29 cellular contexts compared by ENCODE assay signal in genomic region chr12:108477881-108478259, GRCh38.
"Had no signal": no experiment of that assay in that cellular context is flagged by ENCODE, and none has a peak within 500 bp of the region (broad histone marks: within the 10 kb centered on the region; RNA-seq: fewer than 3 reads in every experiment).

No MANE protein-coding gene starts in this region.

- H3K4me3 ChIP-seq: esophagus muscularis mucosa, gastrocnemius medialis, heart left ventricle had no signal

- ATAC-seq: activated CD4-positive, alpha-beta T cell treated with anti-CD3 and anti-CD28 coated beads for 36 hours; activated T-cell treated with anti-CD3 and anti-CD28 coated beads, Interleukin-2, amount 50 U/mL, for 4 hours; activated T-helper 17 cell treated with anti-CD3 and anti-CD28 coated beads, Interleukin-2, amount 50 U/mL, for 72 hours; effector memory CD8-positive, alpha-beta T cell; foreskin keratinocyte; gastrocnemius medialis; heart left ventricle had no signal

- H3K36me3 ChIP-seq: brain microvascular endothelial cell, esophagus muscularis mucosa, gastrocnemius medialis, heart left ventricle had no signal

- H3K27me3 ChIP-seq: brain microvascular endothelial cell, foreskin keratinocyte had no signal

- H3K27ac ChIP-seq: brain microvascular endothelial cell, esophagus muscularis mucosa, foreskin keratinocyte, gastrocnemius medialis, heart left ventricle had no signal

- DNase-seq: activated CD4-positive, alpha-beta memory T cell treated with anti-CD3 and anti-CD28 coated beads, Interleukin-2, amount 10 ng/mL, durations not matched to agents 7 days and 5 days; activated CD4-positive, alpha-beta T cell treated with anti-CD3 and anti-CD28 coated beads for 36 hours; activated CD4-positive, alpha-beta T cell treated with anti-CD3 and anti-CD28 coated beads, Interleukin-2, amount 10 ng/mL, durations not matched to agents 24 days and 14 days; activated CD4-positive, CD25-positive, alpha-beta regulatory T cell; activated CD4-positive, CD25-positive, alpha-beta regulatory T cell treated with anti-CD3 and anti-CD28 coated beads, Interleukin-2, amount 50 U/mL, for 72 hours; activated effector memory CD4-positive, alpha-beta T cell treated with Interleukin-2 at 50 U/mL for 16 hours; activated gamma-delta T cell treated with Interleukin-2 at 50 U/mL for 16 hours; activated naive CD4-positive, alpha-beta T cell treated with anti-CD3 and anti-CD28 coated beads, Interleukin-2, amount 50 U/mL, for 16 hours; activated naive CD4-positive, alpha-beta T cell treated with Interleukin-2 at 50 U/mL for 16 hours; activated T-cell treated with anti-CD3 and anti-CD28 coated beads, Interleukin-2, amount 50 U/mL, for 4 hours; amniotic stem cell; anterior cingulate cortex; brain microvascular endothelial cell; caudate nucleus; cortex of kidney; dermis blood vessel endothelial cell; effector CD4-positive, alpha-beta T cell; effector memory CD8-positive, alpha-beta T cell; erythroblast; foreskin keratinocyte; gastrocnemius medialis; glutamatergic neuron; heart left ventricle; hypothalamus; T1000 had no signal

- H3K4me1 ChIP-seq: esophagus muscularis mucosa, gastrocnemius medialis, heart left ventricle had no signal

- FAIRE-seq: astrocyte, colon had no signal

- H3K9me3 ChIP-seq: esophagus muscularis mucosa, gastrocnemius medialis, heart left ventricle had no signal
